8 cellular contexts compared by ENCODE assay signal in the genomic region with DNA sequence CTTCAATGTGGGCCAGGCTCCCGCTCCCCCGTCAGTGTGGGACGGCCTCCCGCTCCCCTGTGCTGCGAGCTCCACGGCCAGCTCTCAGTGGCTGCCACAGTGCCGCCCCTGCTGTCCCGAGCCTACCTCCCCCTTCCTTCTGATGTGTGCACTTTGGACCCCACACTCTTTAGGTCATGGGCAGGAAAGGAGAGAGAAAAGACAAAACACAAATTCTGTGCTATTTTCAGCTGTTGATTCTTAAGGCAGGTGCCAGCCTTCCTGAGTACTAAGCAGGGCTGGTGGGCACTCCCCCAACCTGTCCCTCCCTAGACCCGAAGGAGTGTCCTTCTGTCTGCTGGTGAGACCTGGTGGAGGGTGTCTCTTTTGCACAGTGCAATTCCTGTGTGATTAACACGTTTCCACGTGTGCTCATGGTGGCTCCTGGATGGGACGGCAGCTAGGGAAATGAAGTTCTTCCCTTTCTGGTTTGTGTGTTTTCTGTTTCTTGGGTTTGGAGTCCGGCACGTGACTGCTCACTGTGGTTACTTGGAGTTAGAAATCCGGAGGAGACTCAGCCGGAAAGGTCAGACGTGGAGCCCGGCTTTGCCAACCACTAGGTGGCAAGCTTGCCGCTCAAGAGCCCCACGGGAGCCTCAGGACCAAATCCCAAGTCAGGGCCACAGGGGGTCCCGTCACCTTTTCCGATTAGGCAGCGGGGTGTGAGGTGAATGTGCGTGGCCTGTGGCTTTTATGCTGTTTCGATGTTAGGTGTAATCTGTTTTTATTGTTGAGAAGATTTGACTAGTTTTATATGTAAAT.
DNase-seq lines count a peak whose midpoint lies in the region; FAIRE-seq and TF ChIP-seq lines count a peak whose summit lies in the region.
"Not testable (repeated sequence)": the region's sequence is repeated elsewhere in the genome, so short reads cannot be mapped to it uniquely, and the experiment has no call there.

No MANE protein-coding gene starts in this region.

- H3K27me3 ChIP-seq in CD4-positive, alpha-beta memory T cell (ENCODE audit: insufficient read depth, low read length); H7 (ENCODE audit: control insufficient read depth, insufficient read depth, low read length); bronchial epithelial cell (ENCODE audit: control insufficient read depth, insufficient read depth, low read length); right atrium auricular region; stomach: not testable (repeated sequence)

- peaks cover 33 to 57% of the 10 kb centered on the region in 2 donors for H3K36me3 Mint-ChIP-seq in CD4-positive, alpha-beta memory T cell
- not testable (repeated sequence) for H3K36me3 Mint-ChIP-seq in neural crest cell (ENCODE audit: low read depth)

- not testable (repeated sequence) for DNase-seq in CD4-positive, alpha-beta memory T cell
- peak; percentile 64 for DNase-seq in H7
- peak; percentile 23 for DNase-seq in NCI-H2227 (lab: John Stamatoyannopoulos, UW; ENCODE audit: unreplicated experiment)
- DNase-seq in activated CD4-positive, alpha-beta T cell treated with anti-CD3 and anti-CD28 coated beads for 48 hours: peak; percentile 58
- DNase-seq in bronchial epithelial cell (ENCODE audit: low read depth): peak; percentile 27
- DNase-seq in right atrium auricular region (ENCODE audit: low spot score): peak; percentile 87
- peak; percentile 33 for DNase-seq in neural crest cell (ENCODE audit: low read depth, low spot score)
- peak; percentile 66 for DNase-seq in stomach

- WGBS in stomach, 5 donors: 13 to 28% (median 19%) methylated on average over 24 to 25 of the region's 25 CpGs

- TF ChIP-seq CTCF in bronchial epithelial cell (IDR thresholded peaks at IDR 0.05; ENCODE audit: insufficient read depth, low read length, severe bottlenecking): peak; percentile 74
- TF ChIP-seq CTCF in right atrium auricular region (IDR thresholded peaks at IDR 0.05): peak; percentile 54 to 76
- TF ChIP-seq CTCF in neural crest cell (conservative IDR thresholded peaks at IDR 0.05): peak; percentile 73
- TF ChIP-seq CTCF in stomach (IDR thresholded peaks at IDR 0.05): peak in 5 of 7 experiments; percentile 29 to 64 (median 59)

- H3K27ac Mint-ChIP-seq in CD4-positive, alpha-beta memory T cell: peak overlapping the region in 6 of 7 donors; percentile 46 to 93 (median 76)
- not testable (repeated sequence) for H3K27ac Mint-ChIP-seq in neural crest cell (ENCODE audit: unreplicated experiment)

- intact Hi-C loops in CD4-positive, alpha-beta memory T cell (cut with micrococcal nuclease); stomach (cut with DNase I; ENCODE audit: low total_unique reads): not testable (repeated sequence)

- peaks cover 9 to 43% (median 22%) of the 10 kb centered on the region in 4 donors for H3K4me1 Mint-ChIP-seq in CD4-positive, alpha-beta memory T cell
- not testable (repeated sequence) for H3K4me1 Mint-ChIP-seq in neural crest cell

- H3K27ac ChIP-seq in CD4-positive, alpha-beta memory T cell (ENCODE audit: low read depth, low read length): not testable (repeated sequence)
- H3K27ac ChIP-seq in right atrium auricular region: peak overlapping the region; percentile 56 to 64
- H3K27ac ChIP-seq in stomach: peak overlapping the region in 2 of 5 donors; percentile 51 to 54

- H3K4me3 Mint-ChIP-seq in CD4-positive, alpha-beta memory T cell: peak overlapping the region in 3 of 8 donors; percentile 34 to 57 (median 56)
- H3K4me3 Mint-ChIP-seq in neural crest cell: not testable (repeated sequence)

- H3K36me3 ChIP-seq in CD4-positive, alpha-beta memory T cell (ENCODE audit: insufficient read depth, low read length): peaks cover 23% of the 10 kb centered on the region
- H3K36me3 ChIP-seq in H7 (replicated peaks; ENCODE audit: control insufficient read depth, insufficient read depth, low read length); bronchial epithelial cell (ENCODE audit: control insufficient read depth, insufficient read depth, low read length); right atrium auricular region: not testable (repeated sequence)
- H3K36me3 ChIP-seq in stomach: peaks cover 0 to 45% (median 19%) of the 10 kb centered on the region in 4 donors

- not testable (repeated sequence) for TF ChIP-seq EP300 in stomach (IDR thresholded peaks at IDR 0.05)

- H3K9me3 ChIP-seq in CD4-positive, alpha-beta memory T cell (ENCODE audit: control insufficient read depth in 1 of 2, low read length in 2 of 2); right atrium auricular region; stomach: not testable (repeated sequence)

- H3K4me1 ChIP-seq in CD4-positive, alpha-beta memory T cell (ENCODE audit: insufficient read depth, low read length): not testable (repeated sequence)
- peaks cover 0 to 28% of the 10 kb centered on the region in 2 donors for H3K4me1 ChIP-seq in right atrium auricular region
- H3K4me1 ChIP-seq in stomach: peaks cover 5 to 16% (median 10%) of the 10 kb centered on the region in 4 donors

- not testable (repeated sequence) for FAIRE-seq in bronchial epithelial cell (lab: Jason Lieb, UNC)

- not testable (repeated sequence) for H3K4me3 ChIP-seq in CD4-positive, alpha-beta memory T cell (ENCODE audit: low read length in 2 of 2); H7 (ENCODE audit: insufficient read depth, low read depth, low read length); bronchial epithelial cell (ENCODE audit: low read depth, low read length); right atrium auricular region
- H3K4me3 ChIP-seq in stomach: peak overlapping the region in 1 of 4 donors; percentile 4

- H3K27me3 Mint-ChIP-seq in CD4-positive, alpha-beta memory T cell: not testable (repeated sequence)
- peaks cover 11% of the 10 kb centered on the region for H3K27me3 Mint-ChIP-seq in neural crest cell (ENCODE audit: low read depth)

- not testable (repeated sequence) for TF ChIP-seq POLR2A in stomach (IDR thresholded peaks at IDR 0.05)

- POLR2A ChIA-PET in CD4-positive, alpha-beta memory T cell (lab: Charles Lee; ENCODE audit: partially characterized antibody): interaction anchor here (0.6 kb wide), 1 partner anchor 36 kb away, joined by 3 read pairs; no protein-coding TSS in a partner anchor

- H3K9me3 Mint-ChIP-seq in CD4-positive, alpha-beta memory T cell; neural crest cell: not testable (repeated sequence)

- CTCF ChIA-PET in CD4-positive, alpha-beta memory T cell (lab: Charles Lee; ENCODE audit: partially characterized antibody): interaction anchor here (0.9 kb wide), 3 partner anchors 35 to 141 kb away, joined by 3 to 4 read pairs (median 3); no protein-coding TSS in a partner anchor
